In the genomic region with DNA sequence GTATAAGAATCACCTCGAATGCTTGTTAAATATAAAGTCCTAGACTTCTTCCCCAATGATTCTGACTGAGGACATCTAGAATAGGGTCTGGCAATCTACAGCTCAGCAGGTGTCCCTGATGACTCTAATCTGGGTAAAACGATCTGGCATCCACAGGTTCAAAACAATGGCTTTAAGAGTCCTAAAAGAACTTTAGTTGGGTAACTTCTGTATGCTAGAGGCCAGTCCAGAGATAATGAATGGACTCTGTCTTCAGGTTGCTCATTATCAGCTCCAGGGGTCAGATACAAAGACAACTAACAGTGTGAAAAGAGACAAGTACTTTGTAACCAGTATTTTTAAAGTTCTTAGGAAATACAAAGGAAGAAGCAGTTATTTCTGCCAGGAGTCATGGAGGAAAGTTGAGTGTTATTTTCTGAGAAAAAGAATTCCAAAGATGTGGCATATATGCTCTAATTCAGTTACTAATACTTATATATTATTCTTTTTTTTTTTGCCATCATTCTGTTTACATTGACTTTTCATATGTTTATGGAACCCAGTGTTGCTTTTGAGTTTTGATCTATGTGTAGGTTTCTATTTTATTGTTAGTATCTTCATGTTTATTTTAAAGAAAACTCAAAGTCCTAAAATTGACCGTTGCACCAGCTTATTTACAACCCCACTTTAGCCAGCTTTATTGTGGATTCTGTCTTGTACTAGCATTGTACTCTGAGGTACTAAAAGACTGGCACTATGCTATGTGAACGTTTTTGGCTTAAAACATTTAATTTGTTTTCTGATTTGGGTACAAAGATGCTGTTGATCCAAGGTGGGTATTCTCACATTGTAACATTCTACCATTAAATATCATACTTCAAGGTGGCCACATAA, we compare ENCODE assay signal across 24 cellular contexts. TPM values are rescaled to one million over a fixed set of nuclear protein-coding genes. Genes with fewer than 3 reads are reported as not detected.
DNase-seq lines count a peak whose midpoint lies in the region; ATAC-seq and TF ChIP-seq lines count a peak whose summit lies in the region.
"Had no signal": no experiment of that assay in that cellular context is flagged by ENCODE, and none has a peak within 500 bp of the region (broad histone marks: within the 10 kb centered on the region; RNA-seq: fewer than 3 reads in every experiment).

No MANE protein-coding gene starts in this region.

- H3K36me3 ChIP-seq in right atrium auricular region: no peaks in the 10 kb centered on the region
- H3K36me3 ChIP-seq: brain microvascular endothelial cell had no signal

- no peak for DNase-seq in T-helper 1 cell
- DNase-seq in activated T-helper 1 cell treated with anti-CD3 and anti-CD28 coated beads, Interleukin-12 subunit alpha, Interleukin-12 subunit beta, Interleukin-2, Interleukin-4 antibody, amounts not matched to agents 30 ng/mL and 10 ng/mL and 1 ng/mL, durations not matched to agents 14 hours and 24 hours and 36 hours (ENCODE audit: low spot score): no peak
- DNase-seq in memory B cell (ENCODE audit: low spot score in 2 of 2): no peak
- DNase-seq in right atrium auricular region (ENCODE audit: low spot score): no peak
- DNase-seq: 8988T; activated CD4-positive, alpha-beta T cell treated with anti-CD3 and anti-CD28 coated beads, Interleukin-2, amount 50 U/mL, for 48 hours; brain microvascular endothelial cell; DMS79 treated with DMSO at 0.1 percent for 48 hours; head of caudate nucleus; IMR-90; left ventricle myocardium superior; mucosa of descending colon; NCI-H1436; NCI-H2171; NCI-H526 had no signal

- H3K4me3 ChIP-seq in right atrium auricular region: no peak overlapping the region
- H3K4me3 ChIP-seq: coronary artery, mucosa of descending colon had no signal

- no peak for TF ChIP-seq CTCF in right atrium auricular region (IDR thresholded peaks at IDR 0.05)

- no peaks in the 10 kb centered on the region for H3K27me3 ChIP-seq in right atrium auricular region
- H3K27me3 ChIP-seq: brain microvascular endothelial cell had no signal

- H3K9me3 ChIP-seq in right atrium auricular region: no peaks in the 10 kb centered on the region
- H3K9me3 ChIP-seq: mucosa of descending colon had no signal

- H3K9me3 Mint-ChIP-seq in T-helper 1 cell treated with Interleukin-12 subunit alpha and Interleukin-12 subunit beta and Interleukin-4 antibody, amounts not matched to agents 30 μg/mL and 1 μg/mL, for 36 hours: no peaks in the 10 kb centered on the region
- H3K9me3 Mint-ChIP-seq in activated T-helper 1 cell treated with anti-CD3 and anti-CD28 coated beads, Interleukin-12 subunit alpha, Interleukin-12 subunit beta, Interleukin-2, Interleukin-4 antibody, amounts not matched to agents 30 ng/mL and 10 ng/mL and 1 ng/mL, durations not matched to agents 14 hours and 24 hours and 36 hours: no peaks in the 10 kb centered on the region
- no peaks in the 10 kb centered on the region for H3K9me3 Mint-ChIP-seq in memory B cell

- no peaks in the 10 kb centered on the region for H3K4me1 ChIP-seq in right atrium auricular region

- intact Hi-C loops in activated T-helper 1 cell treated with anti-CD3 and anti-CD28 coated beads, Interleukin-12 subunit alpha, Interleukin-12 subunit beta, Interleukin-2, Interleukin-4 antibody, amounts not matched to agents 30 ng/mL and 10 ng/mL and 1 ng/mL, durations not matched to agents 14 hours and 24 hours and 36 hours (cut with micrococcal nuclease): loop anchor here (10.0 kb wide), 1 partner anchor 704 kb away; a partner anchor contains a TSS

- H3K27ac ChIP-seq in right atrium auricular region: no peak overlapping the region
- H3K27ac ChIP-seq: brain microvascular endothelial cell, coronary artery, HL-60 had no signal

- peak overlapping the region; percentile 58 for H3K27ac Mint-ChIP-seq in T-helper 1 cell treated with Interleukin-12 subunit alpha and Interleukin-12 subunit beta and Interleukin-4 antibody, amounts not matched to agents 30 μg/mL and 1 μg/mL, for 36 hours
- H3K27ac Mint-ChIP-seq in activated T-helper 1 cell treated with anti-CD3 and anti-CD28 coated beads, Interleukin-12 subunit alpha, Interleukin-12 subunit beta, Interleukin-2, Interleukin-4 antibody, amounts not matched to agents 30 ng/mL and 10 ng/mL and 1 ng/mL, durations not matched to agents 14 hours and 24 hours and 36 hours: peak overlapping the region; percentile 27
- H3K27ac Mint-ChIP-seq in memory B cell: peak overlapping the region; percentile 72

- peaks cover 42% of the 10 kb centered on the region for H3K36me3 Mint-ChIP-seq in T-helper 1 cell treated with Interleukin-12 subunit alpha and Interleukin-12 subunit beta and Interleukin-4 antibody, amounts not matched to agents 30 μg/mL and 1 μg/mL, for 36 hours (ENCODE audit: low read depth)
- H3K36me3 Mint-ChIP-seq in activated T-helper 1 cell treated with anti-CD3 and anti-CD28 coated beads, Interleukin-12 subunit alpha, Interleukin-12 subunit beta, Interleukin-2, Interleukin-4 antibody, amounts not matched to agents 30 ng/mL and 10 ng/mL and 1 ng/mL, durations not matched to agents 14 hours and 24 hours and 36 hours (ENCODE audit: low read depth): peaks cover 37% of the 10 kb centered on the region
- H3K36me3 Mint-ChIP-seq in memory B cell: peaks cover 3% of the 10 kb centered on the region

- ATAC-seq in memory B cell (ENCODE audit: low read depth) (no peak), GM21360 (IDR thresholded peaks at IDR 0.05; ENCODE audit: unreplicated experiment) (no peak), GM19328 (IDR thresholded peaks at IDR 0.05; ENCODE audit: unreplicated experiment) (no peak)
- ATAC-seq: left ventricle myocardium superior, mucosa of descending colon, Right ventricle myocardium inferior had no signal

- H3K4me1 Mint-ChIP-seq in T-helper 1 cell treated with Interleukin-12 subunit alpha and Interleukin-12 subunit beta and Interleukin-4 antibody, amounts not matched to agents 30 μg/mL and 1 μg/mL, for 36 hours (ENCODE audit: low read depth): peaks cover 67% of the 10 kb centered on the region
- H3K4me1 Mint-ChIP-seq in activated T-helper 1 cell treated with anti-CD3 and anti-CD28 coated beads, Interleukin-12 subunit alpha, Interleukin-12 subunit beta, Interleukin-2, Interleukin-4 antibody, amounts not matched to agents 30 ng/mL and 10 ng/mL and 1 ng/mL, durations not matched to agents 14 hours and 24 hours and 36 hours (ENCODE audit: low read depth): peaks cover 84% of the 10 kb centered on the region
- peaks cover 11% of the 10 kb centered on the region for H3K4me1 Mint-ChIP-seq in memory B cell

- peak overlapping the region; percentile 10 for H3K4me3 Mint-ChIP-seq in T-helper 1 cell treated with Interleukin-12 subunit alpha and Interleukin-12 subunit beta and Interleukin-4 antibody, amounts not matched to agents 30 μg/mL and 1 μg/mL, for 36 hours
- H3K4me3 Mint-ChIP-seq in activated T-helper 1 cell treated with anti-CD3 and anti-CD28 coated beads, Interleukin-12 subunit alpha, Interleukin-12 subunit beta, Interleukin-2, Interleukin-4 antibody, amounts not matched to agents 30 ng/mL and 10 ng/mL and 1 ng/mL, durations not matched to agents 14 hours and 24 hours and 36 hours: peak overlapping the region; percentile 5
- H3K4me3 Mint-ChIP-seq in memory B cell: peak overlapping the region; percentile 63

- no peaks in the 10 kb centered on the region for H3K27me3 Mint-ChIP-seq in T-helper 1 cell treated with Interleukin-12 subunit alpha and Interleukin-12 subunit beta and Interleukin-4 antibody, amounts not matched to agents 30 μg/mL and 1 μg/mL, for 36 hours (ENCODE audit: low read depth)
- no peaks in the 10 kb centered on the region for H3K27me3 Mint-ChIP-seq in activated T-helper 1 cell treated with anti-CD3 and anti-CD28 coated beads, Interleukin-12 subunit alpha, Interleukin-12 subunit beta, Interleukin-2, Interleukin-4 antibody, amounts not matched to agents 30 ng/mL and 10 ng/mL and 1 ng/mL, durations not matched to agents 14 hours and 24 hours and 36 hours (ENCODE audit: insufficient read depth)
- H3K27me3 Mint-ChIP-seq in memory B cell: no peaks in the 10 kb centered on the region

- TF ChIP-seq POLR2A in GM19099 (IDR thresholded peaks at IDR 0.05; ENCODE audit: extremely low read depth, insufficient read length, low read depth): peak; percentile 10

RNA-seq across cellular contexts. Expression of a gene that starts 3.1 kb away (rescaled TPM):
- total RNA-seq in activated T-helper 1 cell treated with anti-CD3 and anti-CD28 coated beads, Interleukin-12 subunit alpha, Interleukin-12 subunit beta, Interleukin-2, Interleukin-4 antibody, amounts not matched to agents 30 ng/mL and 10 ng/mL and 1 ng/mL, durations not matched to agents 14 hours and 24 hours and 36 hours: 5.6 and 6.8 TPM in 2 replicates
- not detected for total RNA-seq in right atrium auricular region
- total RNA-seq: IMR-90, left ventricle myocardium superior, MCF 10A, Right ventricle myocardium inferior had no signal

RNA-seq across cellular contexts. Expression of a gene that starts 6.0 kb away (rescaled TPM):
- 314 and 328 TPM in 2 replicates for total RNA-seq in activated T-helper 1 cell treated with anti-CD3 and anti-CD28 coated beads, Interleukin-12 subunit alpha, Interleukin-12 subunit beta, Interleukin-2, Interleukin-4 antibody, amounts not matched to agents 30 ng/mL and 10 ng/mL and 1 ng/mL, durations not matched to agents 14 hours and 24 hours and 36 hours
- 100 to 1,000 TPM; 138 to 152 TPM for total RNA-seq in right atrium auricular region

RNA-seq across cellular contexts. Expression of a gene that starts 31.2 kb away (rescaled TPM):
- not detected in 2 replicates for total RNA-seq in activated T-helper 1 cell treated with anti-CD3 and anti-CD28 coated beads, Interleukin-12 subunit alpha, Interleukin-12 subunit beta, Interleukin-2, Interleukin-4 antibody, amounts not matched to agents 30 ng/mL and 10 ng/mL and 1 ng/mL, durations not matched to agents 14 hours and 24 hours and 36 hours
- not detected for total RNA-seq in right atrium auricular region
- total RNA-seq: IMR-90, left ventricle myocardium superior, MCF 10A, mucosa of descending colon, Right ventricle myocardium inferior, ureter had no signal

Comparison
In these comparisons a context has a peak if more than half of its experiments do, and no peak if none do; other contexts are left out.
1. H3K4me3 Mint-ChIP-seq: peak in every context shown above with its lines; median percentile 63 in memory B cell; 10 in T-helper 1 cell treated with Interleukin-12 subunit alpha and Interleukin-12 subunit beta and Interleukin-4 antibody, amounts not matched to agents 30 μg/mL and 1 μg/mL, for 36 hours; 5 in activated T-helper 1 cell treated with anti-CD3 and anti-CD28 coated beads, Interleukin-12 subunit alpha, Interleukin-12 subunit beta, Interleukin-2, Interleukin-4 antibody, amounts not matched to agents 30 ng/mL and 10 ng/mL and 1 ng/mL, durations not matched to agents 14 hours and 24 hours and 36 hours.